Comparison of ENCODE assay signal across 12 cellular contexts in the genomic region with DNA sequence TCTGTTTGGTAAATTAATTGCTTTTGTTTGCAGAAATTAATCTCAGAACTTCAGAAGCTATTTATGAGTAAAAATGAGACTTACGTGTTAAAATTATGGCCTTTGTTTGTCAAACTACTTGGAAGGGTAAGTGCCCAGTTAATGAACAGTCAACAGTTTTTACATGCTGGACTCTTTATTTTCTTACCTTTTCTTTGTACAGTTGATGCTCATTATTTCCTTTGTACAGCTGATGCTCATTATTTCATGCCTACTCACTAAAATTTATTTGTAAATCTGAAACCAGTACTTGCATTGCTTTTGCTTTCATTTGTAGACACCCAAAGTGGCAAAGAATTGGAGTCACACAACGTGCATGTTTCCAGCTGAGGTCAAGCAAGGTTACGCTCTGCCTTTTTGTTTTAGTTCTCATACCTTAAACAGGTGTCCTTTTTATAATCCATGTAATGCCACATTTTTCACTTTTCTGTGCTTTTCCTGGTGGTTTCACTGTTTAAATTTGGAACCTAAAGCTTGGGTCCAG. TPM values are rescaled to one million over a fixed set of nuclear protein-coding genes. Genes with fewer than 3 reads are reported as not detected.
A peak's percentile ranks its signal among the peaks of the same experiment; 100 is the strongest.
DNase-seq lines count a peak whose midpoint lies in the region; ATAC-seq, FAIRE-seq and TF ChIP-seq lines count a peak whose summit lies in the region.
"Had no signal": no experiment of that assay in that cellular context is flagged by ENCODE, and none has a peak within 500 bp of the region (broad histone marks: within the 10 kb centered on the region; RNA-seq: fewer than 3 reads in every experiment).

No MANE protein-coding gene starts in this region.

- DNase-seq in A549 (ENCODE audit: low read depth in 1 of 2, low spot score in 1 of 2): no peak
- peak; percentile 85 for DNase-seq in MM.1S
- no peak for DNase-seq in MG63
- DNase-seq in breast epithelium (ENCODE audit: low spot score in 2 of 2): no peak
- DNase-seq in foreskin melanocyte: no peak
- no peak for DNase-seq in NCI-H82 treated with DMSO at 0.1 percent for 48 hours (lab: John Stamatoyannopoulos, UW; ENCODE audit: unreplicated experiment)
- DNase-seq: BE2C, SHP77 had no signal

- no peak for TF ChIP-seq CTCF in A549 (IDR thresholded peaks at IDR 0.05)
- TF ChIP-seq CTCF in MM.1S (IDR thresholded peaks at IDR 0.05; ENCODE audit: low read length): no peak
- no peak for TF ChIP-seq CTCF in breast epithelium (IDR thresholded peaks at IDR 0.05)

- peaks cover 87% of the 10 kb centered on the region for H3K79me2 ChIP-seq in MM.1S (ENCODE audit: low read length)

- 0 out of 6 replicates have a peak overlapping the region, but pooled peaks of 1 of the 2 experiments have one; percentile 36 for H3K27ac ChIP-seq in A549
- peak overlapping the region; percentile 51; the same call in 1 of the 2 replicates for H3K27ac ChIP-seq in MM.1S (ENCODE audit: low read length)
- no peak overlapping the region for H3K27ac ChIP-seq in breast epithelium
- H3K27ac ChIP-seq: parathyroid adenoma had no signal

- intact Hi-C loops in breast epithelium (cut with DNase I; ENCODE audit: low total_unique reads): no loop called here

- H3K4me3 ChIP-seq in A549 (no peak overlapping the region), MM.1S (ENCODE audit: low read length) (no peak overlapping the region), MG63 (no peak overlapping the region), breast epithelium (no peak overlapping the region)

- POLR2A ChIA-PET in A549 (lab: Yijun Ruan, JAX): no interaction called here

- no peak overlapping the region for H2AFZ ChIP-seq in MM.1S (ENCODE audit: low read length)
- H2AFZ ChIP-seq: parathyroid adenoma had no signal

- H3K4me1 ChIP-seq in A549 (peaks cover 13% of the 10 kb centered on the region), MM.1S (ENCODE audit: low read length) (peaks cover 18% of the 10 kb centered on the region), breast epithelium (no peaks in the 10 kb centered on the region)
- H3K4me1 ChIP-seq: BE2C, parathyroid adenoma had no signal

- H3K27me3 ChIP-seq in MM.1S (replicated peaks; ENCODE audit: insufficient read depth, low read length): no peaks in the 10 kb centered on the region
- no peaks in the 10 kb centered on the region for H3K27me3 ChIP-seq in MG63
- H3K27me3 ChIP-seq in breast epithelium: no peaks in the 10 kb centered on the region
- H3K27me3 ChIP-seq: BE2C had no signal

- H3K9me3 ChIP-seq in A549 (no peaks in the 10 kb centered on the region), MM.1S (replicated peaks; ENCODE audit: insufficient read depth, low read length) (no peaks in the 10 kb centered on the region), MG63 (no peaks in the 10 kb centered on the region), breast epithelium (no peaks in the 10 kb centered on the region)
- H3K9me3 ChIP-seq: BE2C had no signal

- peaks cover 5% of the 10 kb centered on the region; the same call in 1 of the 2 replicates for H4K20me1 ChIP-seq in MM.1S (ENCODE audit: insufficient read depth, low read length)

- 0 out of 2 replicates have a peak overlapping the region, but pooled peaks have one; percentile 18 for H3K9ac ChIP-seq in MM.1S (ENCODE audit: low read length)
- H3K9ac ChIP-seq: parathyroid adenoma had no signal

- ATAC-seq in A549 (no peak), GM18870 (IDR thresholded peaks at IDR 0.05; ENCODE audit: unreplicated experiment) (peak; percentile 91), HG02610 (IDR thresholded peaks at IDR 0.05; ENCODE audit: unreplicated experiment) (peak; percentile 91)

- H3F3A ChIP-seq in MM.1S (ENCODE audit: insufficient read depth, low read length): peaks cover 16% of the 10 kb centered on the region

- 72% methylated on average over 3 of the region's 3 CpGs for WGBS in A549 (ENCODE audit: missing lambda C conversion rate)

- no peak for TF ChIP-seq EP300 in A549 (IDR thresholded peaks at IDR 0.05)

- TF ChIP-seq POLR2A in A549 (IDR thresholded peaks at IDR 0.05; ENCODE audit: low read length) (no peak), breast epithelium (IDR thresholded peaks at IDR 0.05) (no peak)

- H3K9me2 ChIP-seq in MM.1S (replicated peaks; ENCODE audit: insufficient read depth, low read length): no peaks in the 10 kb centered on the region

- peaks cover 16% of the 10 kb centered on the region; the same call in 1 of the 2 replicates for H3K36me3 ChIP-seq in MM.1S (replicated peaks; ENCODE audit: insufficient read depth, low read length)
- peaks cover 83% of the 10 kb centered on the region for H3K36me3 ChIP-seq in MG63
- H3K36me3 ChIP-seq in breast epithelium: peaks cover 7% of the 10 kb centered on the region

- TF ChIP-seq RAD21 in A549 (conservative IDR thresholded peaks at IDR 0.05 in 1 of 2, IDR thresholded peaks at IDR 0.05 in 1 of 2): no peak

- CTCF ChIA-PET in A549 (lab: Yijun Ruan, JAX): interaction anchor here (1.6 to 1.7 kb wide), 2 partner anchors 11 to 14 kb away, joined by 4 read pairs; no protein-coding TSS in a partner anchor

- no peak for FAIRE-seq in A549 (lab: Jason Lieb, UNC)
- FAIRE-seq: endometrium had no signal

- H3K4me2 ChIP-seq in A549 (peak overlapping the region; percentile 31; the same call in 2 of the 3 replicates), MM.1S (ENCODE audit: low read depth, low read length) (peak overlapping the region; percentile 41; the same call in 1 of the 2 replicates)

TF ChIP-seq in A549, 52 proteins besides CTCF, POLR2A, EP300 and RAD21:
- TF ChIP-seq, protein P1, sequence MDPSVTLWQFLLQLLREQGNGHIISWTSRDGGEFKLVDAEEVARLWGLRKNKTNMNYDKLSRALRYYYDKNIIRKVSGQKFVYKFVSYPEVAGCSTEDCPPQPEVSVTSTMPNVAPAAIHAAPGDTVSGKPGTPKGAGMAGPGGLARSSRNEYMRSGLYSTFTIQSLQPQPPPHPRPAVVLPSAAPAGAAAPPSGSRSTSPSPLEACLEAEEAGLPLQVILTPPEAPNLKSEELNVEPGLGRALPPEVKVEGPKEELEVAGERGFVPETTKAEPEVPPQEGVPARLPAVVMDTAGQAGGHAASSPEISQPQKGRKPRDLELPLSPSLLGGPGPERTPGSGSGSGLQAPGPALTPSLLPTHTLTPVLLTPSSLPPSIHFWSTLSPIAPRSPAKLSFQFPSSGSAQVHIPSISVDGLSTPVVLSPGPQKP (IDR thresholded peaks at IDR 0.05; ENCODE audit: low read depth, low read length): no peak
- no peak for TF ChIP-seq SMC3 (IDR thresholded peaks at IDR 0.05)
- TF ChIP-seq RCOR1 (IDR thresholded peaks at IDR 0.05; ENCODE audit: low read depth, low read length): no peak
- TF ChIP-seq HOXA7 (CRISPR knock-in tag; IDR thresholded peaks at IDR 0.05): no peak
- TF ChIP-seq KDM5A (IDR thresholded peaks at IDR 0.05): no peak
- TF ChIP-seq HDAC2 (IDR thresholded peaks at IDR 0.05): no peak
- no peak for TF ChIP-seq JUNB (IDR thresholded peaks at IDR 0.05)
- no peak for TF ChIP-seq KDM1A (IDR thresholded peaks at IDR 0.05; ENCODE audit: low read depth)
- TF ChIP-seq, protein P2, sequence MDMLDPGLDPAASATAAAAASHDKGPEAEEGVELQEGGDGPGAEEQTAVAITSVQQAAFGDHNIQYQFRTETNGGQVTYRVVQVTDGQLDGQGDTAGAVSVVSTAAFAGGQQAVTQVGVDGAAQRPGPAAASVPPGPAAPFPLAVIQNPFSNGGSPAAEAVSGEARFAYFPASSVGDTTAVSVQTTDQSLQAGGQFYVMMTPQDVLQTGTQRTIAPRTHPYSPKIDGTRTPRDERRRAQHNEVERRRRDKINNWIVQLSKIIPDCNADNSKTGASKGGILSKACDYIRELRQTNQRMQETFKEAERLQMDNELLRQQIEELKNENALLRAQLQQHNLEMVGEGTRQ (IDR thresholded peaks at IDR 0.05): no peak
- no peak for TF ChIP-seq MAFK (IDR thresholded peaks at IDR 0.05; ENCODE audit: partially characterized antibody)
- TF ChIP-seq, protein P3, sequence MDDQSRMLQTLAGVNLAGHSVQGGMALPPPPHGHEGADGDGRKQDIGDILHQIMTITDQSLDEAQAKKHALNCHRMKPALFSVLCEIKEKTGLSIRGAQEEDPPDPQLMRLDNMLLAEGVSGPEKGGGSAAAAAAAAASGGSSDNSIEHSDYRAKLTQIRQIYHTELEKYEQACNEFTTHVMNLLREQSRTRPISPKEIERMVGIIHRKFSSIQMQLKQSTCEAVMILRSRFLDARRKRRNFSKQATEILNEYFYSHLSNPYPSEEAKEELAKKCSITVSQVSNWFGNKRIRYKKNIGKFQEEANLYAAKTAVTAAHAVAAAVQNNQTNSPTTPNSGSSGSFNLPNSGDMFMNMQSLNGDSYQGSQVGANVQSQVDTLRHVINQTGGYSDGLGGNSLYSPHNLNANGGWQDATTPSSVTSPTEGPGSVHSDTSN (IDR thresholded peaks at IDR 0.05): no peak
- no peak for TF ChIP-seq EHMT2 (IDR thresholded peaks at IDR 0.05; ENCODE audit: low read depth)
- TF ChIP-seq CEBPB (IDR thresholded peaks at IDR 0.05): no peak
- no peak for TF ChIP-seq CBX2 (IDR thresholded peaks at IDR 0.05; ENCODE audit: borderline replicate concordance, low read depth)
- TF ChIP-seq, protein P4, sequence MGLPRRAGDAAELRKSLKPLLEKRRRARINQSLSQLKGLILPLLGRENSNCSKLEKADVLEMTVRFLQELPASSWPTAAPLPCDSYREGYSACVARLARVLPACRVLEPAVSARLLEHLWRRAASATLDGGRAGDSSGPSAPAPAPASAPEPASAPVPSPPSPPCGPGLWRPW (IDR thresholded peaks at IDR 0.05): no peak

RNA-seq across cellular contexts. Expression of a gene that starts 13.3 kb away (rescaled TPM):
- polyA plus RNA-seq in A549 (2011; rRNA removed) (24.7 and 28.7 TPM in 2 replicates), A549 (2017; fragmentation: RNase III; extraction: RNeasy Plus Mini Kit Qiagen cat#74134 plus additional on column Dnase treatment) (15.5 to 17.4 TPM (median 16.7 TPM) in 3 replicates)
- 2.7 TPM in 2 replicates for polyA plus RNA-seq in A549 (2012; cell fraction: cytosol; rRNA removed)
- 3.6 and 5.7 TPM in 2 replicates for polyA plus RNA-seq in A549 (2012; cell fraction: nucleus; rRNA removed)
- polyA minus RNA-seq in A549 (2011; rRNA and poly(A)+ RNA removed): 54.7 and 61.5 TPM in 2 replicates
- 25.4 and 32.4 TPM in 2 replicates for total RNA-seq in MG63 (2014; rRNA removed; shearing (Covaris generic); ENCODE audit: low replicate concordance)
- total RNA-seq in breast epithelium: 10 to 100 TPM; 35.5 to 78.2 (median 50.5) TPM

Comparison
In these comparisons a context has a peak if more than half of its experiments do, and no peak if none do; other contexts are left out.
1. ATAC-seq: peak in GM18870 (single experiment) and HG02610 (single experiment); none in A549 (0 of 2).